Comparison of ENCODE assay signal across 20 cellular contexts in genomic region chr6:11953641-11954040, GRCh38.
"Had no signal": no experiment of that assay in that cellular context is flagged by ENCODE, and none has a peak within 500 bp of the region (broad histone marks: within the 10 kb centered on the region; RNA-seq: fewer than 3 reads in every experiment).

No MANE protein-coding gene starts in this region.

- H3K9ac ChIP-seq: parathyroid adenoma had no signal

- H3K27ac Mint-ChIP-seq: activated B cell treated with CpG ODN at 0.5 μM for 24 hours; activated CD4-positive, alpha-beta memory T cell treated with anti-CD3 and anti-CD28 coated beads, Interleukin-2, amount 10 ng/mL, durations not matched to agents 7 days and 5 days; activated naive CD4-positive, alpha-beta T cell treated with anti-CD3 and anti-CD28 coated beads, Interleukin-2, amount 10 ng/mL, durations not matched to agents 7 days and 5 days; activated naive CD8-positive, alpha-beta T cell treated with anti-CD3 and anti-CD28 coated beads, Interleukin-2, amount 50 U/mL, for 24 hours; activated T-cell treated with anti-CD3 and anti-CD28 coated beads, Interleukin-2, amount 50 U/mL, for 72 hours; T-helper 17 cell had no signal

- H2AFZ ChIP-seq: parathyroid adenoma had no signal

- H3K9me3 Mint-ChIP-seq: activated B cell treated with CpG ODN at 0.5 μM for 24 hours; activated naive CD8-positive, alpha-beta T cell treated with anti-CD3 and anti-CD28 coated beads, Interleukin-2, amount 50 U/mL, for 24 hours; nephron had no signal

- H3K36me3 Mint-ChIP-seq: activated naive CD4-positive, alpha-beta T cell treated with anti-CD3 and anti-CD28 coated beads, Interleukin-2, amount 10 ng/mL, durations not matched to agents 7 days and 5 days had no signal

- H3K4me1 ChIP-seq: body of pancreas, parathyroid adenoma, spleen had no signal

- H3K4me1 Mint-ChIP-seq: activated B cell treated with CpG ODN at 0.5 μM for 24 hours; activated CD4-positive, alpha-beta memory T cell treated with anti-CD3 and anti-CD28 coated beads, Interleukin-2, amount 10 ng/mL, durations not matched to agents 7 days and 5 days; activated naive CD4-positive, alpha-beta T cell treated with anti-CD3 and anti-CD28 coated beads, Interleukin-2, amount 10 ng/mL, durations not matched to agents 7 days and 5 days; activated naive CD8-positive, alpha-beta T cell treated with anti-CD3 and anti-CD28 coated beads, Interleukin-2, amount 50 U/mL, for 24 hours; T-helper 17 cell had no signal

- H3K4me3 Mint-ChIP-seq: activated B cell treated with CpG ODN at 0.5 μM for 24 hours; activated CD4-positive, alpha-beta memory T cell treated with anti-CD3 and anti-CD28 coated beads, Interleukin-2, amount 10 ng/mL, durations not matched to agents 7 days and 5 days; activated naive CD4-positive, alpha-beta T cell treated with anti-CD3 and anti-CD28 coated beads, Interleukin-2, amount 10 ng/mL, durations not matched to agents 7 days and 5 days; activated naive CD8-positive, alpha-beta T cell treated with anti-CD3 and anti-CD28 coated beads, Interleukin-2, amount 50 U/mL, for 24 hours; activated T-cell treated with anti-CD3 and anti-CD28 coated beads, Interleukin-2, amount 50 U/mL, for 72 hours; nephron; T-helper 17 cell had no signal

- H3K4me3 ChIP-seq: body of pancreas, cardiac muscle cell, spleen, upper lobe of left lung had no signal

- H3K79me2 ChIP-seq: parathyroid adenoma had no signal

- H3K27ac ChIP-seq: body of pancreas, cardiac muscle cell, neutrophil, parathyroid adenoma, spleen, upper lobe of left lung had no signal

- H3K27me3 ChIP-seq: body of pancreas, cardiac muscle cell, neutrophil, spleen, upper lobe of left lung had no signal

- DNase-seq: activated B cell treated with CpG ODN at 0.5 μM for 24 hours; activated CD4-positive, alpha-beta memory T cell treated with anti-CD3 and anti-CD28 coated beads, Interleukin-2, amount 10 ng/mL, durations not matched to agents 7 days and 5 days; activated CD4-positive, alpha-beta T cell treated with anti-CD3 and anti-CD28 coated beads for 4 hours; activated effector memory CD4-positive, alpha-beta T cell treated with anti-CD3 and anti-CD28 coated beads, Interleukin-2, amount 50 U/mL, for 16 hours; activated naive CD4-positive, alpha-beta T cell treated with anti-CD3 and anti-CD28 coated beads, Interleukin-2, amount 10 ng/mL, durations not matched to agents 7 days and 5 days; activated naive CD8-positive, alpha-beta T cell treated with anti-CD3 and anti-CD28 coated beads, Interleukin-2, amount 50 U/mL, for 24 hours; activated T-cell treated with anti-CD3 and anti-CD28 coated beads, Interleukin-2, amount 50 U/mL, for 72 hours; body of pancreas; dermis blood vessel endothelial cell; effector CD8-positive, alpha-beta T cell; hippocampal formation; spleen; stimulated activated CD4-positive, alpha-beta T cell treated with anti-CD3 and anti-CD28 coated beads, Interleukin-4, amount 100 ng/mL, for 1 hour; stimulated activated naive CD4-positive, alpha-beta T cell; T-helper 17 cell; upper lobe of left lung had no signal

- H3K9me3 ChIP-seq: body of pancreas, neutrophil had no signal

- H3K36me3 ChIP-seq: cardiac muscle cell, neutrophil, spleen, upper lobe of left lung had no signal

- H3K27me3 Mint-ChIP-seq: activated naive CD4-positive, alpha-beta T cell treated with anti-CD3 and anti-CD28 coated beads, Interleukin-2, amount 10 ng/mL, durations not matched to agents 7 days and 5 days; activated naive CD8-positive, alpha-beta T cell treated with anti-CD3 and anti-CD28 coated beads, Interleukin-2, amount 50 U/mL, for 24 hours; T-helper 17 cell had no signal
